In genomic region chr4:82773049-82773448, GRCh38 we compare ENCODE assay signal across 23 cellular contexts. TPM values are rescaled to one million over a fixed set of nuclear protein-coding genes. Genes with fewer than 3 reads are reported as not detected.
DNase-seq lines count a peak whose midpoint lies in the region; ATAC-seq and TF ChIP-seq lines count a peak whose summit lies in the region.
"Had no signal": no experiment of that assay in that cellular context is flagged by ENCODE, and none has a peak within 500 bp of the region (broad histone marks: within the 10 kb centered on the region; RNA-seq: fewer than 3 reads in every experiment).

No MANE protein-coding gene starts in this region.

- no peak overlapping the region for H3K9ac ChIP-seq in endodermal cell (ENCODE audit: extremely low read depth, low read length, poor library complexity, severe bottlenecking)
- H3K9ac ChIP-seq: BLaER1 had no signal

- H3K9me3 ChIP-seq in endodermal cell (ENCODE audit: control insufficient read depth, low read length): no peaks in the 10 kb centered on the region
- no peaks in the 10 kb centered on the region for H3K9me3 ChIP-seq in T-helper 17 cell (ENCODE audit: control insufficient read depth, low read length, poor library complexity, severe bottlenecking)
- H3K9me3 ChIP-seq: BLaER1, Caco-2, MG63 had no signal

- no peak for TF ChIP-seq CTCF in endodermal cell (conservative IDR thresholded peaks at IDR 0.05)
- no peak for TF ChIP-seq CTCF in nephron (IDR thresholded peaks at IDR 0.05; ENCODE audit: unreplicated experiment in 3 of 3)

- peaks cover 15% of the 10 kb centered on the region for H3K27me3 ChIP-seq in endodermal cell (ENCODE audit: control insufficient read depth, insufficient read depth, low read length, poor library complexity, severe bottlenecking)
- H3K27me3 ChIP-seq: BLaER1, MG63 had no signal

- peaks cover 3% of the 10 kb centered on the region for H3K36me3 ChIP-seq in endodermal cell (ENCODE audit: control insufficient read depth, insufficient read depth, low read length)
- H3K36me3 ChIP-seq: MG63 had no signal

- H3K4me3 Mint-ChIP-seq in endodermal cell (no peak overlapping the region), nephron (no peak overlapping the region), T-helper 17 cell (no peak overlapping the region)
- H3K4me3 Mint-ChIP-seq: CD4-positive, alpha-beta memory T cell; HFFc6 had no signal

- no peak for ATAC-seq in T-helper 17 cell
- ATAC-seq in HG02973 (IDR thresholded peaks at IDR 0.05; ENCODE audit: unreplicated experiment): no peak

- H3K36me3 Mint-ChIP-seq in endodermal cell (ENCODE audit: low read depth): no peaks in the 10 kb centered on the region
- no peaks in the 10 kb centered on the region for H3K36me3 Mint-ChIP-seq in nephron (ENCODE audit: low read depth)
- no peaks in the 10 kb centered on the region for H3K36me3 Mint-ChIP-seq in T-helper 17 cell (ENCODE audit: low read depth)
- H3K36me3 Mint-ChIP-seq: CD4-positive, alpha-beta memory T cell had no signal

- H3K4me1 ChIP-seq in endodermal cell (ENCODE audit: control insufficient read depth, insufficient read depth, low read length): peaks cover 9% of the 10 kb centered on the region
- H3K4me1 ChIP-seq: Caco-2 had no signal

- H3K27me3 Mint-ChIP-seq in endodermal cell (ENCODE audit: insufficient read depth): peaks cover 44% of the 10 kb centered on the region
- peaks cover 5% of the 10 kb centered on the region for H3K27me3 Mint-ChIP-seq in nephron (ENCODE audit: low read depth)
- H3K27me3 Mint-ChIP-seq in T-helper 17 cell: peaks cover 27% of the 10 kb centered on the region

- H3K27ac Mint-ChIP-seq in endodermal cell (no peak overlapping the region), nephron (peak overlapping the region in 2 of 3 experiments; percentile 2 to 24), T-helper 17 cell (no peak overlapping the region)
- H3K27ac Mint-ChIP-seq: CD4-positive, alpha-beta memory T cell; HFFc6 had no signal

- H3K27ac ChIP-seq in endodermal cell (ENCODE audit: low read depth, low read length) (no peak overlapping the region), temporal lobe (ENCODE audit: low read depth, low read length) (peak overlapping the region; percentile 97)
- H3K27ac ChIP-seq: BLaER1, SK-N-MC had no signal

- H3K9me3 Mint-ChIP-seq in endodermal cell: no peaks in the 10 kb centered on the region
- no peaks in the 10 kb centered on the region for H3K9me3 Mint-ChIP-seq in nephron
- H3K9me3 Mint-ChIP-seq: HFFc6 had no signal

- no peak overlapping the region for H3K4me3 ChIP-seq in endodermal cell (ENCODE audit: low read length)
- H3K4me3 ChIP-seq: BLaER1, MG63, SK-N-MC had no signal

- WGBS in endodermal cell (ENCODE audit: insufficient coverage in 1 of 2, insufficient read length in 1 of 2), 2 experiments: 50 to 69% methylated on average over 2 to 4 of the region's 4 CpGs

- DNase-seq in amygdala (lab: John Stamatoyannopoulos, UW) (peak in 33 of 56 donors; percentile 10 to 79 (median 48)), endodermal cell (peak; percentile 14), T-helper 2 cell (no peak), T-helper 17 cell (no peak)
- DNase-seq in effector CD8-positive, alpha-beta T cell (lab: John Stamatoyannopoulos, UW): no peak
- DNase-seq: Caco-2; CD4-positive, alpha-beta memory T cell; DMS 273 treated with DMSO at 0.1 percent for 48 hours; DMS79 treated with DMSO at 0.1 percent for 48 hours; H7; HFFc6; MG63; NCI-H1048; NCI-H1417 treated with DMSO at 0.1 percent for 48 hours; NCI-H187; NCI-H446; NCI-H526; Right ventricle myocardium superior had no signal

- H3K4me1 Mint-ChIP-seq in endodermal cell: peaks cover 10% of the 10 kb centered on the region
- H3K4me1 Mint-ChIP-seq in nephron: peaks cover 36% of the 10 kb centered on the region
- H3K4me1 Mint-ChIP-seq in T-helper 17 cell: no peaks in the 10 kb centered on the region
- H3K4me1 Mint-ChIP-seq: CD4-positive, alpha-beta memory T cell had no signal

RNA-seq across cellular contexts. Expression of gene SCD5, which starts 25.5 kb away (rescaled TPM):
- total RNA-seq in endodermal cell (1 to 10 TPM; 3.2 to 5.2 TPM), temporal lobe (271 TPM), T-helper 17 cell (under 1 TPM; 0.60 to 0.65 TPM)
- polyA plus RNA-seq in endodermal cell (2013, experiment 1 of 2): 20.3 TPM
- 21.8 TPM for polyA plus RNA-seq in endodermal cell (2013, experiment 2 of 2)
- total RNA-seq: CD4-positive, alpha-beta memory T cell had no signal

Comparison
In these comparisons a context has a peak if more than half of its experiments do, and no peak if none do; other contexts are left out.
1. DNase-seq: peak in amygdala (33 of 56) and endodermal cell (single experiment); none in T-helper 2 cell (0 of 5), T-helper 17 cell (0 of 3) and effector CD8-positive, alpha-beta T cell (single experiment).
2. H3K27ac Mint-ChIP-seq: peak in nephron (2 of 3); none in endodermal cell (single experiment) and T-helper 17 cell (single experiment).
3. RNA of gene SCD5, which starts 25.5 kb away (total RNA-seq): 271 TPM in temporal lobe (single experiment); 3.2 to 5.2 TPM in endodermal cell and 0.60 to 0.65 TPM in T-helper 17 cell; every median in the first group is over 10 times any median in the second.